8 cellular contexts compared by ENCODE assay signal in the genomic region with DNA sequence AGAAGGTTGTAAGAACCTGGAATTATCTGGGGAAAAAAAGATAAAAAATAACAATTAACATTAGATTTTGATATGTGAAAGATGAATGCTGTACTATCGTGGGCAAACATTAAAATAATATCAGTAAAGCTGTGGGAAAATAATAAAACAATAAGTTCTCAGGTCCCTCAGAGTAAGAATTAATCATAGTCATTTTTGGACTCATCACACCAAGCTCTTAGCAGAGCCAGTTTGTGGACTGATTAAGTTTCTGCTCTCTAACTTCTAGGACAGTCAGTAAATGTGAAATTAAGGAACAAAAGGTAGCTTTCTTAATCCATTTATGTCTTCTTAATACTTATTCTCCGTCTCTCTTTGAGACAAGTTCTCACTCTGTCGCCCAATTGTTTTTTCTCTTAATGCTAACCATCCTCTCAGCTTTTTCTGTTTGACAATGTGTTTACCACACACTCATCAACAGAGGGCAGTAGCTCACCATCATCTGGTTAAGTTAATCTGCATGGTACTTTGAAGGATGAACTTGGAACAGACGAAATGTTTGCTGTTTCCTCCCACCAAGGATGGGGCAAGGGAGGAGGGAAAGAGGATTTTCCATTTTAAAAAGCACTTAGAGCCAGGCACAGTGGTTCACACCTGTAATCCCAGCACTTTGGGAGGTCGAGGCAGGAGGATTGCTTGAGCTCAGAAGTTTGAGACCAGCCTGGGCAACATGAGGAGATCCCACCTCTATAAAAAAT. TPM values are rescaled to one million over a fixed set of nuclear protein-coding genes. Genes with fewer than 3 reads are reported as not detected.
DNase-seq lines count a peak whose midpoint lies in the region; ATAC-seq, FAIRE-seq and TF ChIP-seq lines count a peak whose summit lies in the region.

No MANE protein-coding gene starts in this region.

- peak overlapping the region; percentile 6; the same call in 1 of the 2 replicates for H3K27ac Mint-ChIP-seq in HFFc6

- no peaks in the 10 kb centered on the region for H3K9me3 Mint-ChIP-seq in HFFc6

- ATAC-seq in K562, result peak; percentile 86

- no peak overlapping the region for H3K27ac ChIP-seq in AG04450 (ENCODE audit: low read depth, low read length)
- H3K27ac ChIP-seq in MM.1S (ENCODE audit: low read length), result no peak overlapping the region
- no peak overlapping the region for H3K27ac ChIP-seq in K562 (ENCODE audit: extremely low read depth, low read depth, low read length)
- H3K27ac ChIP-seq in smooth muscle cell (ENCODE audit: low read depth), result no peak overlapping the region

- H3F3A ChIP-seq in MM.1S (ENCODE audit: insufficient read depth, low read length) (peaks cover 14% of the 10 kb centered on the region; the same call in 1 of the 2 replicates), smooth muscle cell (ENCODE audit: low read depth) (no peaks in the 10 kb centered on the region)

- H3K9me1 ChIP-seq in K562 (ENCODE audit: control insufficient read depth, insufficient read depth, low read length), result no peaks in the 10 kb centered on the region

- DNase-seq in AG04450 (ENCODE audit: low read depth, low spot score) (peak; percentile 63), GM12865 (ENCODE audit: low read depth) (peak; percentile 78), HFFc6 (peak; percentile 80), MM.1S (peak; percentile 79), SK-MEL-5 (ENCODE audit: low read depth, low spot score) (peak; percentile 84), K562 (ENCODE audit: extremely low read depth in 1 of 4, low spot score in 3 of 4) (peak; percentile 34 to 72 (median 45)), iPS DF 4.7 (ENCODE audit: extremely low read depth, low spot score) (peak; percentile 49), smooth muscle cell (lab: John Stamatoyannopoulos, UW; ENCODE audit: unreplicated experiment) (no peak)

- no peak for TF ChIP-seq EP300 in K562 (IDR thresholded peaks at IDR 0.05; ENCODE audit: low read length)

- no TSS peak for BruUV-seq in K562 (replicated peaks; lab: Mats Ljungman, UMichigan)

- no peaks in the 10 kb centered on the region; the same call in 1 of the 2 replicates for H3K27me3 Mint-ChIP-seq in HFFc6 (ENCODE audit: insufficient read depth)

- H3K4me1 Mint-ChIP-seq in HFFc6 (ENCODE audit: low read depth), result peaks cover 21% of the 10 kb centered on the region

- TF ChIP-seq RAD21 in K562 (CRISPR knock-in tag; conservative IDR thresholded peaks at IDR 0.05 in 1 of 2, IDR thresholded peaks at IDR 0.05 in 1 of 2), result peak; percentile 80 to 92

- 0% methylated on average over 5 of the region's 5 CpGs for WGBS in K562 (ENCODE audit: insufficient coverage, low coverage, missing lambda C conversion rate)
- WGBS in smooth muscle cell (ENCODE audit: low lambda C conversion rate), result 15% methylated on average over 5 of the region's 5 CpGs

- no peak for TF ChIP-seq POLR2A in K562 (conservative IDR thresholded peaks at IDR 0.05)

- H3K4me2 ChIP-seq in MM.1S (ENCODE audit: low read depth, low read length), result peak overlapping the region; percentile 52; the same call in 1 of the 2 replicates
- no peak overlapping the region for H3K4me2 ChIP-seq in K562 (ENCODE audit: insufficient read depth, low read length)
- peak overlapping the region; percentile 68 for H3K4me2 ChIP-seq in smooth muscle cell

- H3K4me3 ChIP-seq in AG04450 (ENCODE audit: low read depth, low read length) (no peak overlapping the region; the same call in 1 of the 2 replicates), GM12865 (ENCODE audit: low read depth, low read length) (no peak overlapping the region), MM.1S (ENCODE audit: low read length) (no peak overlapping the region; the same call in 1 of the 2 replicates), K562 (no peak overlapping the region), smooth muscle cell (peak overlapping the region; percentile 7)

- peak overlapping the region; percentile 71 for H3K4me3 Mint-ChIP-seq in HFFc6

- intact Hi-C loops in K562 (cut with micrococcal nuclease), result loop anchor here (1.0 kb wide), 3 partner anchors 147 to 589 kb away; a partner anchor contains a TSS

- H3K9me2 ChIP-seq in MM.1S (replicated peaks; ENCODE audit: insufficient read depth, low read length), result no peaks in the 10 kb centered on the region

- H3K36me3 Mint-ChIP-seq in HFFc6 (ENCODE audit: low read depth), result no peaks in the 10 kb centered on the region

- H2AFZ ChIP-seq in MM.1S (ENCODE audit: low read length) (peak overlapping the region; percentile 26; the same call in 1 of the 2 replicates), K562 (ENCODE audit: low read depth, low read length) (no peak overlapping the region), smooth muscle cell (ENCODE audit: low read depth) (peak overlapping the region; percentile 59)

- CTCF ChIA-PET in AG04450 (lab: Charles Lee) (interaction anchor here (0.6 to 7.4 kb wide), 78 partner anchors 8 to 647 kb away, joined by 3 to 1261 read pairs (median 6); a partner anchor contains a TSS), K562 (lab: Yijun Ruan, JAX; ENCODE audit: low intra/inter-chr PET ratio) (interaction anchor here (0.6 to 4.7 kb wide), 7 partner anchors 53 to 589 kb away, joined by 3 to 93 read pairs (median 15); a partner anchor contains a TSS)

- H3K4me1 ChIP-seq in MM.1S (ENCODE audit: low read length) (peaks cover 25% of the 10 kb centered on the region), K562 (replicated peaks in 1 of 2; ENCODE audit: control insufficient read depth in 2 of 2, insufficient read depth in 2 of 2, low read length in 2 of 2) (no peaks in the 10 kb centered on the region), smooth muscle cell (ENCODE audit: low read depth) (peaks cover 5% of the 10 kb centered on the region)

- no peak overlapping the region for H3K9ac ChIP-seq in MM.1S (ENCODE audit: low read length)
- H3K9ac ChIP-seq in K562 (ENCODE audit: insufficient read depth in 1 of 2, low read depth in 2 of 2, low read length in 2 of 2), result no peak overlapping the region
- H3K9ac ChIP-seq in smooth muscle cell (ENCODE audit: low read depth), result no peak overlapping the region

- no peaks in the 10 kb centered on the region for H3K27me3 ChIP-seq in AG04450 (ENCODE audit: control insufficient read depth, insufficient read depth, low read length)
- H3K27me3 ChIP-seq in MM.1S (replicated peaks; ENCODE audit: insufficient read depth, low read length), result peaks cover 7% of the 10 kb centered on the region; the same call in 1 of the 2 replicates
- no peaks in the 10 kb centered on the region for H3K27me3 ChIP-seq in K562 (ENCODE audit: control insufficient read depth in 2 of 2, insufficient read depth in 2 of 2, low read length in 2 of 2)
- peaks cover 11% of the 10 kb centered on the region for H3K27me3 ChIP-seq in smooth muscle cell (ENCODE audit: low read depth)

- FAIRE-seq in K562 (lab: Jason Lieb, UNC), result peak; percentile 92

- no peaks in the 10 kb centered on the region for H3K79me2 ChIP-seq in MM.1S (ENCODE audit: low read length)
- no peaks in the 10 kb centered on the region for H3K79me2 ChIP-seq in K562 (ENCODE audit: control insufficient read depth, insufficient read depth, low read length)
- no peaks in the 10 kb centered on the region for H3K79me2 ChIP-seq in smooth muscle cell (ENCODE audit: low read depth)

- POLR2A ChIA-PET in AG04450 (lab: Yijun Ruan, JAX) (interaction anchor here (0.9 to 2.0 kb wide), 4 partner anchors 193 to 646 kb away, joined by 4 to 8 read pairs (median 6); a partner anchor contains a TSS), K562 (lab: Yijun Ruan, JAX) (interaction anchor here (0.9 to 1.7 kb wide), 5 partner anchors 147 to 203 kb away, joined by 3 to 5 read pairs (median 4); a partner anchor contains a TSS)

- TF ChIP-seq CTCF in AG04450 (IDR thresholded peaks at IDR 0.05; ENCODE audit: low read depth, low read length) (peak; percentile 88), GM12865 (IDR thresholded peaks at IDR 0.05; ENCODE audit: insufficient read depth, low read depth, low read length, missing control alignments) (peak; percentile 76), HFFc6 (IDR thresholded peaks at IDR 0.05) (peak; percentile 82), MM.1S (IDR thresholded peaks at IDR 0.05; ENCODE audit: low read length) (peak; percentile 85), K562 (IDR thresholded peaks at IDR 0.05 in 2 of 3, conservative IDR thresholded peaks at IDR 0.05 in 1 of 3; ENCODE audit: insufficient read depth in 2 of 3, low read depth in 1 of 3, low read length in 3 of 3) (peak; percentile 66 to 85 (median 75)), smooth muscle cell (IDR thresholded peaks at IDR 0.05; ENCODE audit: borderline replicate concordance, insufficient read depth, poor library complexity, severe bottlenecking) (peak; percentile 83)

- H3K36me3 ChIP-seq in MM.1S (replicated peaks; ENCODE audit: insufficient read depth, low read length), result no peaks in the 10 kb centered on the region
- no peaks in the 10 kb centered on the region for H3K36me3 ChIP-seq in K562 (ENCODE audit: control insufficient read depth, insufficient read depth, low read length)
- no peaks in the 10 kb centered on the region for H3K36me3 ChIP-seq in smooth muscle cell (ENCODE audit: low read depth)

- in situ Hi-C loops in SK-MEL-5 (cut with HindIII; ENCODE audit: low pct_unique_long_range_greater_than_20kb, low sequenced_read_pairs) (no loop called here), K562 (cut with MboI) (loop anchor here (25.0 kb wide), 1 partner anchor 858 kb away; a partner anchor contains a TSS)

- H4K20me1 ChIP-seq in MM.1S (ENCODE audit: insufficient read depth, low read length) (no peaks in the 10 kb centered on the region), K562 (replicated peaks; ENCODE audit: control insufficient read depth, insufficient read depth, low read length) (no peaks in the 10 kb centered on the region), smooth muscle cell (ENCODE audit: low read depth) (no peaks in the 10 kb centered on the region)

- H3K9me3 ChIP-seq in AG04450 (ENCODE audit: control insufficient read depth, insufficient read depth, low read length) (no peaks in the 10 kb centered on the region), MM.1S (replicated peaks; ENCODE audit: insufficient read depth, low read length) (no peaks in the 10 kb centered on the region), K562 (replicated peaks; ENCODE audit: control insufficient read depth, insufficient read depth, low read depth, low read length) (no peaks in the 10 kb centered on the region), smooth muscle cell (replicated peaks; ENCODE audit: low read depth) (no peaks in the 10 kb centered on the region)

RNA-seq across cellular contexts. Expression of a gene that starts 5.3 kb away (rescaled TPM):
- polyA plus RNA-seq in AG04450 (2011; rRNA removed), result 291 and 330 TPM in 2 replicates
- polyA minus RNA-seq in AG04450 (2011; rRNA and poly(A)+ RNA removed), result 281 and 285 TPM in 2 replicates
- 10 to 100 TPM; 79.8 to 94.4 (median 84.0) TPM for total RNA-seq in HFFc6 (2021; fragmentation: NEBNext Ultra II Directional; extraction: Animal tissue kit (Norgen Biotek cat#: 25700))
- 43.8 and 47.2 TPM in 2 replicates for total RNA-seq in SK-MEL-5 (2014; rRNA removed; shearing (Covaris generic))
- polyA plus RNA-seq in SK-MEL-5 (2015; cell fraction: cytosol; rRNA removed), result 28.8 and 38.3 TPM in 2 replicates
- polyA plus RNA-seq in SK-MEL-5 (2015; cell fraction: nucleus; rRNA removed), result 8.0 and 9.7 TPM in 2 replicates
- 9.4 and 10.8 TPM in 2 replicates for total RNA-seq in K562 (2011; cell fraction: chromatin; rRNA removed; ENCODE audit: low replicate concordance)
- 4.8 and 5.4 TPM in 2 replicates for total RNA-seq in K562 (2011; cell fraction: nucleolus; rRNA removed)
- 6.2 and 8.3 TPM in 2 replicates for total RNA-seq in K562 (2011; cell fraction: nucleoplasm; rRNA removed)
- total RNA-seq in K562 (2014; rRNA removed), result 14.3 and 16.6 TPM in 2 replicates
- 19.6 and 21.1 TPM in 2 replicates for total RNA-seq in K562 (2014; rRNA removed; fragmentation: Illumina TruSeq; extraction: Trizol)
- 16.2 and 16.9 TPM in 2 replicates for total RNA-seq in K562 (2015; rRNA removed; fragmentation: Illumina TruSeq; extraction: Trizol)
- total RNA-seq in K562 (2021), result 20.4 and 22.3 TPM in 2 replicates
- polyA plus RNA-seq in K562 (2011; rRNA removed), result 25.5 and 29.7 TPM in 2 replicates
- polyA plus RNA-seq in K562 (2011; cell fraction: cytosol; rRNA removed), result 17.7 and 23.5 TPM in 2 replicates
- 9.3 and 13.1 TPM in 2 replicates for polyA plus RNA-seq in K562 (2011; cell fraction: nucleus; rRNA removed)
- 15.9 and 16.2 TPM in 2 replicates for polyA plus RNA-seq in K562 (2012)
- 19.1 and 22.6 TPM in 2 replicates for polyA plus RNA-seq in K562 (2014; fragmentation: Illumina TruSeq; extraction: Trizol)
- polyA plus RNA-seq in K562 (2014; fragmentation: Nextera tagmentation; extraction: Ambion mirVana), result 1 to 10 TPM in 1 of 2 experiments, under 1 TPM in 1; 0.96 to 3.0 TPM
- 11.8 and 14.0 TPM in 2 replicates for polyA plus RNA-seq in K562 (2014; rRNA removed)
- 47.9 and 52.7 TPM in 2 replicates for polyA minus RNA-seq in K562 (2011; rRNA and poly(A)+ RNA removed)
- polyA minus RNA-seq in K562 (2011; cell fraction: cytosol; rRNA and poly(A)+ RNA removed), result 15.9 and 19.4 TPM in 2 replicates
- polyA minus RNA-seq in K562 (2011; cell fraction: nucleus; rRNA and poly(A)+ RNA removed), result 3.0 and 5.9 TPM in 2 replicates
- total RNA-seq in smooth muscle cell, result 72.3 and 83.1 TPM in 2 replicates
- polyA plus RNA-seq in smooth muscle cell, result 54.3 and 74.4 TPM in 2 replicates
